In genomic region chr9:34124923-34125322, GRCh38 we compare ENCODE assay signal across 8 cellular contexts. TPM values are rescaled to one million over a fixed set of nuclear protein-coding genes. Genes with fewer than 3 reads are reported as not detected.
DNase-seq lines count a peak whose midpoint lies in the region; ATAC-seq and TF ChIP-seq lines count a peak whose summit lies in the region.

No MANE protein-coding gene starts in this region.

- POLR2A ChIA-PET in activated CD4-positive, alpha-beta memory T cell treated with anti-CD3 and anti-CD28 coated beads, Interleukin-2, amount 10 ng/mL, durations not matched to agents 7 days and 5 days (lab: Charles Lee), result interaction anchor here (3.1 to 3.2 kb wide), 2 partner anchors 54 to 76 kb away, joined by 13 to 14 read pairs; partner anchors contain the start of genes UBAP1 and UBAP2

- H3K27ac ChIP-seq in testis, result peak overlapping the region in 1 of 2 donors; percentile 94

- peaks cover 50% of the 10 kb centered on the region for H3K4me1 Mint-ChIP-seq in activated T-cell treated with anti-CD3 and anti-CD28 coated beads, Interleukin-2, amount 50 U/mL, for 24 hours (ENCODE audit: low read depth)
- peaks cover 45% of the 10 kb centered on the region for H3K4me1 Mint-ChIP-seq in activated CD4-positive, alpha-beta memory T cell treated with anti-CD3 and anti-CD28 coated beads, Interleukin-2, amount 10 ng/mL, durations not matched to agents 7 days and 5 days

- CTCF ChIA-PET in activated CD4-positive, alpha-beta memory T cell treated with anti-CD3 and anti-CD28 coated beads, Interleukin-2, amount 10 ng/mL, durations not matched to agents 7 days and 5 days (lab: Charles Lee), result interaction anchor here (1.4 kb wide), 1 partner anchor 129 kb away, joined by 5 read pairs; no protein-coding TSS in a partner anchor

- H3K36me3 ChIP-seq in testis (ENCODE audit: low read depth, missing control alignments), result no peaks in the 10 kb centered on the region

- no peaks in the 10 kb centered on the region for H3K27me3 Mint-ChIP-seq in activated T-cell treated with anti-CD3 and anti-CD28 coated beads, Interleukin-2, amount 50 U/mL, for 24 hours
- no peaks in the 10 kb centered on the region for H3K27me3 Mint-ChIP-seq in activated CD4-positive, alpha-beta memory T cell treated with anti-CD3 and anti-CD28 coated beads, Interleukin-2, amount 10 ng/mL, durations not matched to agents 7 days and 5 days

- 19 to 29% methylated on average over 6 of the region's 6 CpGs for WGBS in testis, 2 donors

- DNase-seq in activated T-cell treated with anti-CD3 and anti-CD28 coated beads, Interleukin-2, amount 50 U/mL, for 24 hours, result peak; percentile 9
- DNase-seq in activated T-cell treated with anti-CD3 and anti-CD28 coated beads, Interleukin-2, amount 50 U/mL, for 48 hours, result no peak
- no peak for DNase-seq in activated CD4-positive, alpha-beta memory T cell treated with anti-CD3 and anti-CD28 coated beads, Interleukin-2, amount 10 ng/mL, durations not matched to agents 7 days and 5 days
- DNase-seq in iris pigment epithelial cell (ENCODE audit: low read depth), result peak; percentile 12
- DNase-seq in testis, result no peak
- no peak for DNase-seq in NCI-H2029 treated with DMSO at 0.1 percent for 48 hours (lab: John Stamatoyannopoulos, UW)
- no peak for DNase-seq in NCI-H1092 treated with DMSO at 0.1 percent for 48 hours (lab: John Stamatoyannopoulos, UW)

- H3K36me3 Mint-ChIP-seq in activated T-cell treated with anti-CD3 and anti-CD28 coated beads, Interleukin-2, amount 50 U/mL, for 24 hours (ENCODE audit: low read depth), result peaks cover 65% of the 10 kb centered on the region
- peaks cover 51% of the 10 kb centered on the region for H3K36me3 Mint-ChIP-seq in activated CD4-positive, alpha-beta memory T cell treated with anti-CD3 and anti-CD28 coated beads, Interleukin-2, amount 10 ng/mL, durations not matched to agents 7 days and 5 days (ENCODE audit: low read depth)

- no peaks in the 10 kb centered on the region for H3K9me3 ChIP-seq in testis

- H3K27ac Mint-ChIP-seq in activated T-cell treated with anti-CD3 and anti-CD28 coated beads, Interleukin-2, amount 50 U/mL, for 24 hours, result peak overlapping the region; percentile 98
- peak overlapping the region; percentile 92 for H3K27ac Mint-ChIP-seq in activated CD4-positive, alpha-beta memory T cell treated with anti-CD3 and anti-CD28 coated beads, Interleukin-2, amount 10 ng/mL, durations not matched to agents 7 days and 5 days

- peak overlapping the region; percentile 94 for H3K4me3 Mint-ChIP-seq in activated T-cell treated with anti-CD3 and anti-CD28 coated beads, Interleukin-2, amount 50 U/mL, for 24 hours
- H3K4me3 Mint-ChIP-seq in activated CD4-positive, alpha-beta memory T cell treated with anti-CD3 and anti-CD28 coated beads, Interleukin-2, amount 10 ng/mL, durations not matched to agents 7 days and 5 days, result peak overlapping the region; percentile 89

- H3K4me1 ChIP-seq in testis, result peaks cover 46% of the 10 kb centered on the region

- no peaks in the 10 kb centered on the region for H3K27me3 ChIP-seq in testis

- no peak for ATAC-seq in HG03457 (IDR thresholded peaks at IDR 0.05; ENCODE audit: unreplicated experiment)

- TF ChIP-seq POLR2A in testis (IDR thresholded peaks at IDR 0.05), result no peak

- TF ChIP-seq CTCF in testis (IDR thresholded peaks at IDR 0.05), result no peak

- H3K9me3 Mint-ChIP-seq in activated T-cell treated with anti-CD3 and anti-CD28 coated beads, Interleukin-2, amount 50 U/mL, for 24 hours, result no peaks in the 10 kb centered on the region
- no peaks in the 10 kb centered on the region for H3K9me3 Mint-ChIP-seq in activated CD4-positive, alpha-beta memory T cell treated with anti-CD3 and anti-CD28 coated beads, Interleukin-2, amount 10 ng/mL, durations not matched to agents 7 days and 5 days

- intact Hi-C loops in testis (cut with DNase I; ENCODE audit: low total_unique reads), result no loop called here

- peak overlapping the region; percentile 70 to 97 for H3K4me3 ChIP-seq in testis

RNA-seq across cellular contexts. Expression of gene DCAF12, which starts 1.6 kb away (rescaled TPM):
- total RNA-seq in activated CD4-positive, alpha-beta memory T cell treated with anti-CD3 and anti-CD28 coated beads, Interleukin-2, amount 10 ng/mL, durations not matched to agents 7 days and 5 days, result 10 to 100 TPM; 44.1 to 46.9 TPM
- 100 to 1,000 TPM in 1 of 2 donors, 10 to 100 TPM in 1; 99.3 to 120 TPM for total RNA-seq in testis
- 169 TPM for polyA plus RNA-seq in testis (ENCODE audit: insufficient read depth, low read depth, low replicate concordance)

RNA-seq across cellular contexts. Expression of gene UBAP1, which starts 53.9 kb away (rescaled TPM):
- total RNA-seq in activated CD4-positive, alpha-beta memory T cell treated with anti-CD3 and anti-CD28 coated beads, Interleukin-2, amount 10 ng/mL, durations not matched to agents 7 days and 5 days, result 10 to 100 TPM; 35.6 to 39.1 TPM
- total RNA-seq in testis, result 10 to 100 TPM; 65.1 to 81.9 TPM
- polyA plus RNA-seq in testis (ENCODE audit: insufficient read depth, low read depth, low replicate concordance), result 127 TPM

Comparison
In these comparisons a context has a peak if more than half of its experiments do, and no peak if none do; other contexts are left out.
1. DNase-seq: peak in activated T-cell treated with anti-CD3 and anti-CD28 coated beads, Interleukin-2, amount 50 U/mL, for 24 hours (single experiment) and iris pigment epithelial cell (single experiment); none in activated T-cell treated with anti-CD3 and anti-CD28 coated beads, Interleukin-2, amount 50 U/mL, for 48 hours (0 of 2), activated CD4-positive, alpha-beta memory T cell treated with anti-CD3 and anti-CD28 coated beads, Interleukin-2, amount 10 ng/mL, durations not matched to agents 7 days and 5 days (single experiment), testis (single experiment), NCI-H2029 treated with DMSO at 0.1 percent for 48 hours (single experiment) and NCI-H1092 treated with DMSO at 0.1 percent for 48 hours (single experiment).